In the genomic region with DNA sequence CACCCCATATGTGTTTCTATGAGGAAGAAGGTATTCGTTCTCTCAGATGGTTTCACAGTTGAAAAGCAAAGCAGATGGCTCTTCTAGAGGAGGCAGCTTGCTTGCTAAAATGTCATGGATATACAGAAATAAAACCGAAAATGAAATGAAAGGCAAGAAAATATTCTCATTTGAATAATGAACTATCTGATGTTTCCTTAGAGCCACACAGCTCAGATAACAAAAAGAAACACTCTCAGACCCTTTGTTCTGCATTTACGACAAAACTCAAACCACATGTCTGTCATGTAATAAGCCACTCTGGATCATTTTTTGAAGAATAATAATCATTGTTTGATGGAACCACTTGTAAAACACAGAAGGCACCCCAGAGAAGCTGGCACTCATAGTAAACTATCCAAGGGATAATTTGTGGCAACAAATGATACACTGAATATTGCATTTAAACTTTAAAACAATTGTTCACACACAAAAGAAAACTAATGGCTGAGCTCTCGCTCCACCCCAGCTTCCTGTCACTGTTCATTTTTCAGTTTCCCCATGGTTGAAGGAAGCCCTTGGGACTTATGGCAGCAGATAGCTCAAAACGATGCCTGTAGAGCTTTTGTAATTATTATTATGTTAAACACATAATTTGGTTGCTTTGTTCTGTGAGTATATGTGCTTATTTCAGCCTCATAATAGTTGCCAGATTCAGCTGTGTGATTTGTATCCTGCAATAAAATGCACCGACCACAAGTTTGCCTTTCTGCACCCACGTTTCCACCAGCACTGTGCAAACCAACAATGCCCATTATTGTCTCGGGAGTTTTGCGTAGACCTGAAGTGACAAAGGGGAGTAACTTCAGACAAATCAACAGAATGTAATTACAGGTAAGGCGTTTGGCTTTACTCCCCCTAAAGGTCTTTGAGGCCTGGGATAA, we compare ENCODE assay signal across 10 cellular contexts.
DNase-seq lines count a peak whose midpoint lies in the region; ATAC-seq and TF ChIP-seq lines count a peak whose summit lies in the region.
"Had no signal": no experiment of that assay in that cellular context is flagged by ENCODE, and none has a peak within 500 bp of the region (broad histone marks: within the 10 kb centered on the region; RNA-seq: fewer than 3 reads in every experiment).

No MANE protein-coding gene starts in this region.

- no peaks in the 10 kb centered on the region for H3K4me1 ChIP-seq in CD4-positive, CD25-positive, alpha-beta regulatory T cell (ENCODE audit: control insufficient read depth, insufficient read depth, low read length, poor library complexity, severe bottlenecking)
- H3K4me1 ChIP-seq in upper lobe of left lung (no peaks in the 10 kb centered on the region), tibial artery (no peaks in the 10 kb centered on the region), PC-9 (replicated peaks; ENCODE audit: insufficient read depth) (no peaks in the 10 kb centered on the region)

- H3K9me3 ChIP-seq in CD4-positive, CD25-positive, alpha-beta regulatory T cell (ENCODE audit: control insufficient read depth in 2 of 2, low read length in 2 of 2), result no peaks in the 10 kb centered on the region
- H3K9me3 ChIP-seq in upper lobe of left lung (no peaks in the 10 kb centered on the region), tibial artery (no peaks in the 10 kb centered on the region), PC-9 (ENCODE audit: insufficient read depth, low read depth) (no peaks in the 10 kb centered on the region; the same call in 1 of the 2 replicates)

- no peaks in the 10 kb centered on the region for H3K36me3 Mint-ChIP-seq in CD4-positive, CD25-positive, alpha-beta regulatory T cell

- H3K36me3 ChIP-seq in CD4-positive, CD25-positive, alpha-beta regulatory T cell (ENCODE audit: control insufficient read depth, insufficient read depth, low read length), result no peaks in the 10 kb centered on the region
- H3K36me3 ChIP-seq in upper lobe of left lung (no peaks in the 10 kb centered on the region), tibial artery (no peaks in the 10 kb centered on the region), PC-9 (ENCODE audit: low read depth) (no peaks in the 10 kb centered on the region)

- no peak for TF ChIP-seq POLR2A in upper lobe of left lung (IDR thresholded peaks at IDR 0.05)

- H3K9me3 Mint-ChIP-seq in CD4-positive, CD25-positive, alpha-beta regulatory T cell, result no peaks in the 10 kb centered on the region

- H4K20me1 ChIP-seq in PC-9 (ENCODE audit: insufficient read depth), result no peaks in the 10 kb centered on the region

- BruUV-seq in PC-9 (replicated peaks; lab: Mats Ljungman, UMichigan), result no TSS peak

- no peak overlapping the region for H3K27ac Mint-ChIP-seq in CD4-positive, CD25-positive, alpha-beta regulatory T cell

- no peaks in the 10 kb centered on the region for H3K9me2 ChIP-seq in PC-9 (ENCODE audit: insufficient read depth)

- CTCF ChIA-PET in PC-9 (lab: Charles Lee), result no interaction called here

- H3K4me2 ChIP-seq in PC-9, result no peak overlapping the region

- H3F3A ChIP-seq in PC-9 (ENCODE audit: insufficient read depth, low read depth), result no peaks in the 10 kb centered on the region

- ATAC-seq in CD4-positive, CD25-positive, alpha-beta regulatory T cell (ENCODE audit: low read depth in 2 of 2), result no peak
- peak; percentile 73 for ATAC-seq in GM19328 (IDR thresholded peaks at IDR 0.05; ENCODE audit: unreplicated experiment)
- ATAC-seq in HG02981 (IDR thresholded peaks at IDR 0.05; ENCODE audit: unreplicated experiment), result peak; percentile 83
- ATAC-seq in upper lobe of left lung (ENCODE audit: low FRiP score in 2 of 2), result no peak

- H3K27me3 ChIP-seq in CD4-positive, CD25-positive, alpha-beta regulatory T cell (ENCODE audit: control insufficient read depth, insufficient read depth, low read length), result no peaks in the 10 kb centered on the region
- H3K27me3 ChIP-seq in upper lobe of left lung, result no peaks in the 10 kb centered on the region
- H3K27me3 ChIP-seq in tibial artery, result no peaks in the 10 kb centered on the region
- H3K27me3 ChIP-seq in PC-9 (ENCODE audit: insufficient read depth, low read depth), result no peaks in the 10 kb centered on the region

- 76 to 77% methylated on average over 10 of the region's 10 CpGs for WGBS in upper lobe of left lung, 2 donors

- intact Hi-C loops in tibial artery (cut with DNase I; ENCODE audit: low total_unique reads) (no loop called here), PC-9 (cut with micrococcal nuclease; ENCODE audit: unreplicated experiment) (no loop called here)

- POLR2A ChIA-PET in PC-9 (lab: Charles Lee; ENCODE audit: unreplicated experiment), result no interaction called here

- H3K4me1 Mint-ChIP-seq in CD4-positive, CD25-positive, alpha-beta regulatory T cell, result peaks cover 0 to 6% (median 0%) of the 10 kb centered on the region in 4 donors

- no peak for TF ChIP-seq EP300 in upper lobe of left lung (IDR thresholded peaks at IDR 0.05)

- no peak for TF ChIP-seq CTCF in upper lobe of left lung (IDR thresholded peaks at IDR 0.05)
- TF ChIP-seq CTCF in tibial artery (IDR thresholded peaks at IDR 0.05), result no peak
- TF ChIP-seq CTCF in PC-9 (conservative IDR thresholded peaks at IDR 0.05), result no peak

- peak overlapping the region; percentile 27 for H3K4me3 ChIP-seq in CD4-positive, CD25-positive, alpha-beta regulatory T cell (ENCODE audit: low read depth, low read length)
- no peak overlapping the region for H3K4me3 ChIP-seq in upper lobe of left lung
- H3K4me3 ChIP-seq in tibial artery, result no peak overlapping the region
- H3K4me3 ChIP-seq in PC-9, result no peak overlapping the region

- no peak overlapping the region for H3K27ac ChIP-seq in CD4-positive, CD25-positive, alpha-beta regulatory T cell (ENCODE audit: insufficient read depth, low read length, poor library complexity, severe bottlenecking)
- H3K27ac ChIP-seq in upper lobe of left lung (no peak overlapping the region), tibial artery (no peak overlapping the region), PC-9 (no peak overlapping the region)

- H2AFZ ChIP-seq in PC-9, result no peak overlapping the region; the same call in 1 of the 2 replicates

- DNase-seq in CD4-positive, CD25-positive, alpha-beta regulatory T cell, result peak in 1 of 3 donors; percentile 23
- DNase-seq in NCI-H748 treated with DMSO at 0.1 percent for 48 hours (lab: John Stamatoyannopoulos, UW) (peak; percentile 30), upper lobe of left lung (no peak), cerebellum (ENCODE audit: low spot score) (no peak), tibial artery (no peak), PC-9 (no peak)
- DNase-seq: KBM-7; stimulated activated CD4-positive, alpha-beta T cell treated with anti-CD3 and anti-CD28 coated beads, Interleukin-4, amount 100 ng/mL, for 24 hours had no signal

- peak overlapping the region in 2 of 4 donors; percentile 8 to 46 for H3K4me3 Mint-ChIP-seq in CD4-positive, CD25-positive, alpha-beta regulatory T cell

- no peaks in the 10 kb centered on the region for H3K79me2 ChIP-seq in PC-9 (ENCODE audit: low read depth)

- H3K27me3 Mint-ChIP-seq in CD4-positive, CD25-positive, alpha-beta regulatory T cell, result no peaks in the 10 kb centered on the region

Comparison
In these comparisons a context has a peak if more than half of its experiments do, and no peak if none do; other contexts are left out.
1. ATAC-seq: peak in GM19328 (single experiment) and HG02981 (single experiment); none in CD4-positive, CD25-positive, alpha-beta regulatory T cell (0 of 2) and upper lobe of left lung (0 of 2).